ENCODE assay signal across 1 cellular context in the genomic region with DNA sequence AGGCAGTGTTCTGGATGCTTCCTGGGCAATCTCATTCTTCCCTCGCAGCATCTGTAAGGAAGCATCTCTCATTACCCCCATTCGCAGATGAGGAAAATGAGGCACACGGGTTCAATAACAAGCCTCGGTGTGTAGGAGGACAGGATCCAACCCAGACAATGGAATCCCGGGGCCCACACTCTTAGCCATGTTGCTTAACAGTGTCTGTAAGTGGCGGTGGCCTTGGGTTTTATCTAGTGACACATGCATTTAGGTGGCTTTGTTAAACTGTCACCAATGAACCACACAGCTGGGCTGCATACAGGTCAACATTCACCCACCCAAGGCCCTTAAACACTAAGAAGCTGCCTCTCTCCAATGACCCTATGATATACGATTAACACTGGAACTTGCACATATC.
TF ChIP-seq lines count a peak whose summit lies in the region.

No MANE protein-coding gene starts in this region.

TF ChIP-seq in HepG2, 621 proteins besides CTCF, POLR2A, EP300 and RAD21 (continued from another document and continues in another):
- TF ChIP-seq, protein P1, sequence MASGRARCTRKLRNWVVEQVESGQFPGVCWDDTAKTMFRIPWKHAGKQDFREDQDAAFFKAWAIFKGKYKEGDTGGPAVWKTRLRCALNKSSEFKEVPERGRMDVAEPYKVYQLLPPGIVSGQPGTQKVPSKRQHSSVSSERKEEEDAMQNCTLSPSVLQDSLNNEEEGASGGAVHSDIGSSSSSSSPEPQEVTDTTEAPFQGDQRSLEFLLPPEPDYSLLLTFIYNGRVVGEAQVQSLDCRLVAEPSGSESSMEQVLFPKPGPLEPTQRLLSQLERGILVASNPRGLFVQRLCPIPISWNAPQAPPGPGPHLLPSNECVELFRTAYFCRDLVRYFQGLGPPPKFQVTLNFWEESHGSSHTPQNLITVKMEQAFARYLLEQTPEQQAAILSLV (CRISPR knock-in tag; IDR thresholded peaks at IDR 0.05; ENCODE audit: borderline replicate concordance): no peak
- TF ChIP-seq ZNF12 (CRISPR knock-in tag; IDR thresholded peaks at IDR 0.05): no peak
- TF ChIP-seq CC2D1A (CRISPR knock-in tag; IDR thresholded peaks at IDR 0.05): no peak
- TF ChIP-seq ZNF30 (CRISPR knock-in tag; IDR thresholded peaks at IDR 0.05): no peak
- TF ChIP-seq KLF13 (CRISPR knock-in tag; IDR thresholded peaks at IDR 0.05): no peak
- TF ChIP-seq ZNF788 (CRISPR knock-in tag; IDR thresholded peaks at IDR 0.05; ENCODE audit: borderline replicate concordance): peak; percentile 58; the same call in 1 of the 2 replicates
- TF ChIP-seq ZNF660 (CRISPR knock-in tag; IDR thresholded peaks at IDR 0.05; ENCODE audit: borderline replicate concordance, low read depth): no peak
- TF ChIP-seq SAP130 (CRISPR knock-in tag; IDR thresholded peaks at IDR 0.05; ENCODE audit: low read depth): peak; percentile 90
- no peak for TF ChIP-seq ZNF720 (CRISPR knock-in tag; IDR thresholded peaks at IDR 0.05)
- TF ChIP-seq, protein P2, sequence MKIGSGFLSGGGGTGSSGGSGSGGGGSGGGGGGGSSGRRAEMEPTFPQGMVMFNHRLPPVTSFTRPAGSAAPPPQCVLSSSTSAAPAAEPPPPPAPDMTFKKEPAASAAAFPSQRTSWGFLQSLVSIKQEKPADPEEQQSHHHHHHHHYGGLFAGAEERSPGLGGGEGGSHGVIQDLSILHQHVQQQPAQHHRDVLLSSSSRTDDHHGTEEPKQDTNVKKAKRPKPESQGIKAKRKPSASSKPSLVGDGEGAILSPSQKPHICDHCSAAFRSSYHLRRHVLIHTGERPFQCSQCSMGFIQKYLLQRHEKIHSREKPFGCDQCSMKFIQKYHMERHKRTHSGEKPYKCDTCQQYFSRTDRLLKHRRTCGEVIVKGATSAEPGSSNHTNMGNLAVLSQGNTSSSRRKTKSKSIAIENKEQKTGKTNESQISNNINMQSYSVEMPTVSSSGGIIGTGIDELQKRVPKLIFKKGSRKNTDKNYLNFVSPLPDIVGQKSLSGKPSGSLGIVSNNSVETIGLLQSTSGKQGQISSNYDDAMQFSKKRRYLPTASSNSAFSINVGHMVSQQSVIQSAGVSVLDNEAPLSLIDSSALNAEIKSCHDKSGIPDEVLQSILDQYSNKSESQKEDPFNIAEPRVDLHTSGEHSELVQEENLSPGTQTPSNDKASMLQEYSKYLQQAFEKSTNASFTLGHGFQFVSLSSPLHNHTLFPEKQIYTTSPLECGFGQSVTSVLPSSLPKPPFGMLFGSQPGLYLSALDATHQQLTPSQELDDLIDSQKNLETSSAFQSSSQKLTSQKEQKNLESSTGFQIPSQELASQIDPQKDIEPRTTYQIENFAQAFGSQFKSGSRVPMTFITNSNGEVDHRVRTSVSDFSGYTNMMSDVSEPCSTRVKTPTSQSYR (CRISPR knock-in tag; IDR thresholded peaks at IDR 0.05; ENCODE audit: borderline replicate concordance): peak; percentile 48; the same call in 1 of the 2 replicates
- TF ChIP-seq, protein P3, sequence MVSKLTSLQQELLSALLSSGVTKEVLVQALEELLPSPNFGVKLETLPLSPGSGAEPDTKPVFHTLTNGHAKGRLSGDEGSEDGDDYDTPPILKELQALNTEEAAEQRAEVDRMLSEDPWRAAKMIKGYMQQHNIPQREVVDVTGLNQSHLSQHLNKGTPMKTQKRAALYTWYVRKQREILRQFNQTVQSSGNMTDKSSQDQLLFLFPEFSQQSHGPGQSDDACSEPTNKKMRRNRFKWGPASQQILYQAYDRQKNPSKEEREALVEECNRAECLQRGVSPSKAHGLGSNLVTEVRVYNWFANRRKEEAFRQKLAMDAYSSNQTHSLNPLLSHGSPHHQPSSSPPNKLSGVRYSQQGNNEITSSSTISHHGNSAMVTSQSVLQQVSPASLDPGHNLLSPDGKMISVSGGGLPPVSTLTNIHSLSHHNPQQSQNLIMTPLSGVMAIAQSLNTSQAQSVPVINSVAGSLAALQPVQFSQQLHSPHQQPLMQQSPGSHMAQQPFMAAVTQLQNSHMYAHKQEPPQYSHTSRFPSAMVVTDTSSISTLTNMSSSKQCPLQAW (CRISPR knock-in tag; IDR thresholded peaks at IDR 0.05): peak; percentile 66; the same call in 1 of the 2 replicates
- TF ChIP-seq, protein P4, sequence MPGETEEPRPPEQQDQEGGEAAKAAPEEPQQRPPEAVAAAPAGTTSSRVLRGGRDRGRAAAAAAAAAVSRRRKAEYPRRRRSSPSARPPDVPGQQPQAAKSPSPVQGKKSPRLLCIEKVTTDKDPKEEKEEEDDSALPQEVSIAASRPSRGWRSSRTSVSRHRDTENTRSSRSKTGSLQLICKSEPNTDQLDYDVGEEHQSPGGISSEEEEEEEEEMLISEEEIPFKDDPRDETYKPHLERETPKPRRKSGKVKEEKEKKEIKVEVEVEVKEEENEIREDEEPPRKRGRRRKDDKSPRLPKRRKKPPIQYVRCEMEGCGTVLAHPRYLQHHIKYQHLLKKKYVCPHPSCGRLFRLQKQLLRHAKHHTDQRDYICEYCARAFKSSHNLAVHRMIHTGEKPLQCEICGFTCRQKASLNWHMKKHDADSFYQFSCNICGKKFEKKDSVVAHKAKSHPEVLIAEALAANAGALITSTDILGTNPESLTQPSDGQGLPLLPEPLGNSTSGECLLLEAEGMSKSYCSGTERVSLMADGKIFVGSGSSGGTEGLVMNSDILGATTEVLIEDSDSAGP (CRISPR knock-in tag; IDR thresholded peaks at IDR 0.05; ENCODE audit: borderline replicate concordance): no peak; the same call in 1 of the 2 replicates
- peak; percentile 91 for TF ChIP-seq TGIF2 (CRISPR knock-in tag; IDR thresholded peaks at IDR 0.05)
- TF ChIP-seq ZNF569 (CRISPR knock-in tag; IDR thresholded peaks at IDR 0.05; ENCODE audit: borderline replicate concordance): no peak
- TF ChIP-seq KDM3A (CRISPR knock-in tag; IDR thresholded peaks at IDR 0.05; ENCODE audit: low read depth): no peak
- TF ChIP-seq CBFB (CRISPR knock-in tag; IDR thresholded peaks at IDR 0.05): 0 out of 2 replicates have a peak, but pooled peaks have one; percentile 54
- TF ChIP-seq PCBP2 (optimal IDR thresholded peaks at IDR 0.05; ENCODE audit: low read depth, low read length, poor library complexity, severe bottlenecking): no peak
- no peak for TF ChIP-seq ZNF326 (CRISPR knock-in tag; IDR thresholded peaks at IDR 0.05; ENCODE audit: borderline replicate concordance)
- TF ChIP-seq SOX13 (IDR thresholded peaks at IDR 0.05): peak; percentile 91
- peak in 1 of 2 experiments; percentile 98; a peak in 2 of 4 replicates for TF ChIP-seq SOX13 (CRISPR knock-in tag; conservative IDR thresholded peaks at IDR 0.05 in 1 of 2, IDR thresholded peaks at IDR 0.05 in 1 of 2)
- TF ChIP-seq SCMH1 (CRISPR knock-in tag; IDR thresholded peaks at IDR 0.05; ENCODE audit: borderline replicate concordance): no peak
- TF ChIP-seq MIXL1 (CRISPR knock-in tag; IDR thresholded peaks at IDR 0.05): peak; percentile 70; the same call in 1 of the 2 replicates
- TF ChIP-seq ZFX (CRISPR knock-in tag; IDR thresholded peaks at IDR 0.05; ENCODE audit: low read depth): peak; percentile 61
- TF ChIP-seq, protein P5, sequence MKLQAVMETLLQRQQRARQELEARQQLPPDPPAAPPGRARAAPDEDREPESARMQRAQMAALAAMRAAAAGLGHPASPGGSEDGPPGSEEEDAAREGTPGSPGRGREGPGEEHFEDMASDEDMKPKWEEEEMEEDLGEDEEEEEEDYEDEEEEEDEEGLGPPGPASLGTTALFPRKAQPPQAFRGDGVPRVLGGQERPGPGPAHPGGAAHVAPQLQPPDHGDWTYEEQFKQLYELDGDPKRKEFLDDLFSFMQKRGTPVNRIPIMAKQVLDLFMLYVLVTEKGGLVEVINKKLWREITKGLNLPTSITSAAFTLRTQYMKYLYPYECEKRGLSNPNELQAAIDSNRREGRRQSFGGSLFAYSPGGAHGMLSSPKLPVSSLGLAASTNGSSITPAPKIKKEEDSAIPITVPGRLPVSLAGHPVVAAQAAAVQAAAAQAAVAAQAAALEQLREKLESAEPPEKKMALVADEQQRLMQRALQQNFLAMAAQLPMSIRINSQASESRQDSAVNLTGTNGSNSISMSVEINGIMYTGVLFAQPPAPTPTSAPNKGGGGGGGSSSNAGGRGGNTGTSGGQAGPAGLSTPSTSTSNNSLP (IDR thresholded peaks at IDR 0.05; ENCODE audit: low read depth, low read length): peak; percentile 21; the same call in 1 of the 2 replicates
- TF ChIP-seq ZBTB7A (CRISPR knock-in tag; IDR thresholded peaks at IDR 0.05): peak; percentile 62; the same call in 1 of the 2 replicates
- no peak for TF ChIP-seq ZNF207 (IDR thresholded peaks at IDR 0.05; ENCODE audit: borderline replicate concordance)
- TF ChIP-seq, protein P6, sequence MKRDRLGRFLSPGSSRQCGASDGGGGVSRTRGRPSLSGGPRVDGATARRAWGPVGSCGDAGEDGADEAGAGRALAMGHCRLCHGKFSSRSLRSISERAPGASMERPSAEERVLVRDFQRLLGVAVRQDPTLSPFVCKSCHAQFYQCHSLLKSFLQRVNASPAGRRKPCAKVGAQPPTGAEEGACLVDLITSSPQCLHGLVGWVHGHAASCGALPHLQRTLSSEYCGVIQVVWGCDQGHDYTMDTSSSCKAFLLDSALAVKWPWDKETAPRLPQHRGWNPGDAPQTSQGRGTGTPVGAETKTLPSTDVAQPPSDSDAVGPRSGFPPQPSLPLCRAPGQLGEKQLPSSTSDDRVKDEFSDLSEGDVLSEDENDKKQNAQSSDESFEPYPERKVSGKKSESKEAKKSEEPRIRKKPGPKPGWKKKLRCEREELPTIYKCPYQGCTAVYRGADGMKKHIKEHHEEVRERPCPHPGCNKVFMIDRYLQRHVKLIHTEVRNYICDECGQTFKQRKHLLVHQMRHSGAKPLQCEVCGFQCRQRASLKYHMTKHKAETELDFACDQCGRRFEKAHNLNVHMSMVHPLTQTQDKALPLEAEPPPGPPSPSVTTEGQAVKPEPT (CRISPR knock-in tag; IDR thresholded peaks at IDR 0.05; ENCODE audit: low read depth): no peak
- TF ChIP-seq, protein P7, sequence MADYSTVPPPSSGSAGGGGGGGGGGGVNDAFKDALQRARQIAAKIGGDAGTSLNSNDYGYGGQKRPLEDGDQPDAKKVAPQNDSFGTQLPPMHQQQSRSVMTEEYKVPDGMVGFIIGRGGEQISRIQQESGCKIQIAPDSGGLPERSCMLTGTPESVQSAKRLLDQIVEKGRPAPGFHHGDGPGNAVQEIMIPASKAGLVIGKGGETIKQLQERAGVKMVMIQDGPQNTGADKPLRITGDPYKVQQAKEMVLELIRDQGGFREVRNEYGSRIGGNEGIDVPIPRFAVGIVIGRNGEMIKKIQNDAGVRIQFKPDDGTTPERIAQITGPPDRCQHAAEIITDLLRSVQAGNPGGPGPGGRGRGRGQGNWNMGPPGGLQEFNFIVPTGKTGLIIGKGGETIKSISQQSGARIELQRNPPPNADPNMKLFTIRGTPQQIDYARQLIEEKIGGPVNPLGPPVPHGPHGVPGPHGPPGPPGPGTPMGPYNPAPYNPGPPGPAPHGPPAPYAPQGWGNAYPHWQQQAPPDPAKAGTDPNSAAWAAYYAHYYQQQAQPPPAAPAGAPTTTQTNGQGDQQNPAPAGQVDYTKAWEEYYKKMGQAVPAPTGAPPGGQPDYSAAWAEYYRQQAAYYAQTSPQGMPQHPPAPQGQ (CRISPR knock-in tag; IDR thresholded peaks at IDR 0.05; ENCODE audit: borderline replicate concordance): no peak
- peak; percentile 93 for TF ChIP-seq ZNF317 (CRISPR knock-in tag; IDR thresholded peaks at IDR 0.05)
- TF ChIP-seq IKZF4 (CRISPR knock-in tag; IDR thresholded peaks at IDR 0.05; ENCODE audit: borderline replicate concordance, low read depth, not compliant biosample characterization): no peak
- no peak for TF ChIP-seq WIZ (CRISPR knock-in tag; IDR thresholded peaks at IDR 0.05)
- TF ChIP-seq NR2F1 (CRISPR knock-in tag; IDR thresholded peaks at IDR 0.05): peak in 1 of 2 experiments; percentile 21; a peak in 1 of 4 replicates
- peak; percentile 57 for TF ChIP-seq BHLHE40 (IDR thresholded peaks at IDR 0.05; ENCODE audit: low read length)
- peak; percentile 46 for TF ChIP-seq CBX1 (IDR thresholded peaks at IDR 0.05; ENCODE audit: low read depth)
- TF ChIP-seq SALL1 (CRISPR knock-in tag; IDR thresholded peaks at IDR 0.05): peak; percentile 88
- TF ChIP-seq PITX1 (CRISPR knock-in tag; IDR thresholded peaks at IDR 0.05): peak; percentile 39; the same call in 1 of the 2 replicates
- 0 out of 2 replicates have a peak, but pooled peaks have one; percentile 44 for TF ChIP-seq JUN (CRISPR knock-in tag; IDR thresholded peaks at IDR 0.05)
- no peak for TF ChIP-seq ZBTB38 (CRISPR knock-in tag; IDR thresholded peaks at IDR 0.05)
- no peak for TF ChIP-seq ZFP36L1 (CRISPR knock-in tag; IDR thresholded peaks at IDR 0.05)
- 0 out of 2 replicates have a peak, but pooled peaks have one; percentile 38 for TF ChIP-seq FOXK2 (IDR thresholded peaks at IDR 0.05)
- TF ChIP-seq CBX5 (CRISPR knock-in tag; IDR thresholded peaks at IDR 0.05; ENCODE audit: borderline replicate concordance): peak; percentile 69; the same call in 1 of the 2 replicates
- TF ChIP-seq NRL (CRISPR knock-in tag; IDR thresholded peaks at IDR 0.05; ENCODE audit: borderline replicate concordance): no peak
- TF ChIP-seq NCOA1 (CRISPR knock-in tag; IDR thresholded peaks at IDR 0.05): no peak
- peak; percentile 94 for TF ChIP-seq RARA (CRISPR knock-in tag; IDR thresholded peaks at IDR 0.05)
- peak; percentile 53; the same call in 1 of the 2 replicates for TF ChIP-seq IRF2 (CRISPR knock-in tag; IDR thresholded peaks at IDR 0.05)
- no peak for TF ChIP-seq MTA1 (CRISPR knock-in tag; IDR thresholded peaks at IDR 0.05; ENCODE audit: borderline replicate concordance)
